3 cellular contexts compared by ENCODE assay signal in the genomic region with DNA sequence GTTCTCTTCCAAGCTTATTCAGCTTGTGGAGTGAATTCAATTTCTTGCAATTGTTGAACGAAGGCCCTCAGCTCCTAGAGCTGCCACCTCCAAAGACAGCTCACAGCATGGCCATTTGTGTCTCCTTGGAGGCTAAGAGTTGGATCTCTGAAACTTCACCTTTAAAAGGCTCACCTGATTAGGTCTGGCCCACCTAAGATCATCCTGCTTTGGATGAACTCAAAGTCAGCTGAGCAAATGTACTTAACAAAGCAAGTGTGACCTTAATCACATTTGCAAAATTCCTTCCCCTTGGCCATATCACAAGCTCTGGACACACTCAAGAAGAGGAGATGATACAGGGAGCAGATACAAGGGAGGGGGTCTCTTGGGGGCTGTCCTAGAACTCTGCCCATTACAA.
DNase-seq lines count a peak whose midpoint lies in the region; ATAC-seq, FAIRE-seq and TF ChIP-seq lines count a peak whose summit lies in the region.
"Not testable (repeated sequence)": the region's sequence is repeated elsewhere in the genome, so short reads cannot be mapped to it uniquely, and the experiment has no call there.

No MANE protein-coding gene starts in this region.

- in situ Hi-C loops in K562 (cut with MboI): not testable (repeated sequence)

- H3K23ac ChIP-seq in H1 (ENCODE audit: insufficient read length): not testable (repeated sequence)

- H4K5ac ChIP-seq in H1 (ENCODE audit: insufficient read length, low read depth, low read length): not testable (repeated sequence)

- H2BK12ac ChIP-seq in H1 (ENCODE audit: low read depth, low read length): not testable (repeated sequence)

- TF ChIP-seq POLR2A in K562 (conservative IDR thresholded peaks at IDR 0.05); H1 (IDR thresholded peaks at IDR 0.05; ENCODE audit: control extremely low read depth in 1 of 2, low read depth in 2 of 2, low read length in 2 of 2): not testable (repeated sequence)

- not testable (repeated sequence) for ATAC-seq in K562

- intact Hi-C loops in K562 (cut with micrococcal nuclease): not testable (repeated sequence)

- not testable (repeated sequence) for H3K14ac ChIP-seq in H1 (ENCODE audit: insufficient read length)

- H3K4ac ChIP-seq in H1 (replicated peaks; ENCODE audit: insufficient read length, low read depth, low read length): not testable (repeated sequence)

- not testable (repeated sequence) for H4K8ac ChIP-seq in H1 (ENCODE audit: extremely low read depth, insufficient read depth, low read length)

- not testable (repeated sequence) for H2BK120ac ChIP-seq in H1 (replicated peaks; ENCODE audit: low read depth, low read length)

- POLR2A ChIA-PET in HEK293 (lab: Yijun Ruan, JAX); K562 (lab: Yijun Ruan, JAX): not testable (repeated sequence)
- POLR2A ChIA-PET in H1 (lab: Charles Lee; ENCODE audit: partially characterized antibody): interaction anchor here (1.5 kb wide), 1 partner anchor 9 kb away, joined by 4 read pairs; no protein-coding TSS in a partner anchor

- FAIRE-seq in K562 (lab: Jason Lieb, UNC); H1 (lab: Jason Lieb, UNC): not testable (repeated sequence)

- H3K9me3 ChIP-seq in HEK293 (ENCODE audit: control insufficient read depth, insufficient read depth, low read depth, low read length); K562 (replicated peaks; ENCODE audit: control insufficient read depth, insufficient read depth, low read depth, low read length); H1 (ENCODE audit: insufficient read depth in 2 of 2, low read depth in 1 of 2, low read length in 1 of 2): not testable (repeated sequence)

- not testable (repeated sequence) for H2AFZ ChIP-seq in K562 (ENCODE audit: low read depth, low read length); H1 (ENCODE audit: low read length)

- 0% methylated on average over 1 of the region's 1 CpG for WGBS in K562 (ENCODE audit: insufficient coverage, low coverage, missing lambda C conversion rate)
- WGBS in H1 (ENCODE audit: extremely low coverage in 1 of 2, insufficient coverage in 1 of 2, insufficient read length in 1 of 2, insufficient replicate concordance in 2 of 2, low coverage in 1 of 2, low lambda C conversion rate in 2 of 2, missing lambda C conversion rate in 1 of 2), 2 experiments: 95% methylated on average over 1 of the region's 1 CpG; no CpG with 5 or more reads in 1 of the 2 experiments

- not testable (repeated sequence) for BruUV-seq in K562 (replicated peaks; lab: Mats Ljungman, UMichigan)

- H3K79me2 ChIP-seq in K562 (ENCODE audit: control insufficient read depth, insufficient read depth, low read length); H1 (ENCODE audit: control insufficient read depth in 1 of 2, insufficient read depth in 2 of 2, low read length in 2 of 2): not testable (repeated sequence)

- CTCF ChIA-PET in HEK293 (lab: Yijun Ruan, JAX); K562 (lab: Yijun Ruan, JAX; ENCODE audit: low intra/inter-chr PET ratio): not testable (repeated sequence)
- CTCF ChIA-PET in H1 (lab: Charles Lee; ENCODE audit: partially characterized antibody): interaction anchor here (1.4 to 2.3 kb wide), 2 partner anchors 14 to 32 kb away, joined by 4 to 6 read pairs; no protein-coding TSS in a partner anchor

- not testable (repeated sequence) for H3K18ac ChIP-seq in H1 (ENCODE audit: extremely low read depth, low read length)

- not testable (repeated sequence) for H3K56ac ChIP-seq in H1 (replicated peaks; ENCODE audit: insufficient read length, low read depth, low read length)

- not testable (repeated sequence) for H3K4me2 ChIP-seq in K562 (ENCODE audit: insufficient read depth, low read length); H1 (ENCODE audit: insufficient read depth in 1 of 2, low read depth in 2 of 2, low read length in 2 of 2)

- not testable (repeated sequence) for H2BK15ac ChIP-seq in H1 (ENCODE audit: low read length)

- TF ChIP-seq EP300 in K562 (IDR thresholded peaks at IDR 0.05; ENCODE audit: low read length); H1 (IDR thresholded peaks at IDR 0.05; ENCODE audit: borderline replicate concordance in 1 of 2, low read depth in 2 of 2, low read length in 2 of 2): not testable (repeated sequence)

- H3K4me3 ChIP-seq in HEK293 (ENCODE audit: low read depth, low read length); K562; H1 (ENCODE audit: extremely low read depth in 1 of 4, insufficient read depth in 2 of 4, low read depth in 3 of 4, low read length in 4 of 4): not testable (repeated sequence)

- not testable (repeated sequence) for H2BK5ac ChIP-seq in H1 (ENCODE audit: low read depth, low read length)

- H3K23me2 ChIP-seq in H1 (ENCODE audit: low read depth, low read length): not testable (repeated sequence)

- not testable (repeated sequence) for TF ChIP-seq RAD21 in K562 (CRISPR knock-in tag; conservative IDR thresholded peaks at IDR 0.05 in 1 of 2, IDR thresholded peaks at IDR 0.05 in 1 of 2); H1 (IDR thresholded peaks at IDR 0.05 in 1 of 2, conservative IDR thresholded peaks at IDR 0.05 in 1 of 2; ENCODE audit: low read depth in 2 of 2, low read length in 2 of 2)

- not testable (repeated sequence) for H3K4me1 ChIP-seq in HEK293 (ENCODE audit: control insufficient read depth, insufficient read depth, low read length); K562 (replicated peaks in 1 of 2; ENCODE audit: control insufficient read depth in 2 of 2, insufficient read depth in 2 of 2, low read length in 2 of 2)
- H3K4me1 ChIP-seq in H1 (replicated peaks in 1 of 4; ENCODE audit: control insufficient read depth in 3 of 4, insufficient read depth in 4 of 4, low read length in 3 of 4): peaks cover 9 to 12% (median 10%) of the 10 kb centered on the region in 4 experiments; a peak in 6 of 7 replicates

- H2BK20ac ChIP-seq in H1 (ENCODE audit: low read length): not testable (repeated sequence)

- H3K27ac ChIP-seq in HEK293 (ENCODE audit: extremely low read depth, low read depth, low read length); K562 (ENCODE audit: extremely low read depth, low read depth, low read length); H1 (ENCODE audit: low read depth, low read length): not testable (repeated sequence)

- H3K36me3 ChIP-seq in HEK293 (ENCODE audit: control insufficient read depth in 2 of 2, insufficient read depth in 1 of 2, low read length in 2 of 2); K562 (ENCODE audit: control insufficient read depth, insufficient read depth, low read length); H1 (ENCODE audit: control insufficient read depth in 2 of 4, insufficient read depth in 4 of 4, low read length in 3 of 4): not testable (repeated sequence)

- not testable (repeated sequence) for H4K91ac ChIP-seq in H1 (replicated peaks; ENCODE audit: insufficient read length, low read length)

- H3K9ac ChIP-seq in K562 (ENCODE audit: insufficient read depth in 1 of 2, low read depth in 2 of 2, low read length in 2 of 2); H1 (replicated peaks in 1 of 4; ENCODE audit: extremely low read depth in 1 of 4, low read depth in 3 of 4, low read length in 3 of 4): not testable (repeated sequence)

- not testable (repeated sequence) for TF ChIP-seq CTCF in HEK293 (tag by site-specific recombination; IDR thresholded peaks at IDR 0.05); K562 (IDR thresholded peaks at IDR 0.05 in 2 of 3, conservative IDR thresholded peaks at IDR 0.05 in 1 of 3; ENCODE audit: insufficient read depth in 2 of 3, low read depth in 1 of 3, low read length in 3 of 3); H1 (IDR thresholded peaks at IDR 0.05; ENCODE audit: control extremely low read depth in 1 of 3, insufficient read depth in 1 of 3, low read depth in 1 of 3, low read length in 3 of 3)

- not testable (repeated sequence) for H3K9me1 ChIP-seq in K562 (ENCODE audit: control insufficient read depth, insufficient read depth, low read length)

- H4K20me1 ChIP-seq in K562 (replicated peaks; ENCODE audit: control insufficient read depth, insufficient read depth, low read length); H1 (replicated peaks in 1 of 2; ENCODE audit: control insufficient read depth in 1 of 2, insufficient read depth in 2 of 2, low read length in 2 of 2): not testable (repeated sequence)

- peaks cover 7 to 20% of the 10 kb centered on the region in 2 experiments; a peak in 4 of 5 replicates for H3K27me3 ChIP-seq in K562 (ENCODE audit: control insufficient read depth in 2 of 2, insufficient read depth in 2 of 2, low read length in 2 of 2)
- not testable (repeated sequence) for H3K27me3 ChIP-seq in H1 (replicated peaks in 1 of 4; ENCODE audit: control insufficient read depth in 3 of 4, extremely low read depth in 1 of 4, insufficient read depth in 3 of 4, low read length in 3 of 4)

- H2AK5ac ChIP-seq in H1 (ENCODE audit: low read depth, low read length): not testable (repeated sequence)

- not testable (repeated sequence) for H3K79me1 ChIP-seq in H1 (ENCODE audit: low read depth, low read length)

- not testable (repeated sequence) for DNase-seq in K562 (ENCODE audit: extremely low read depth in 1 of 4, low spot score in 3 of 4); H1 (ENCODE audit: low read depth in 1 of 2, low spot score in 2 of 2)

TF ChIP-seq in HEK293, 187 proteins besides CTCF, POLR2A, EP300 and RAD21:
- TF ChIP-seq ZNF10 (tag by site-specific recombination; IDR thresholded peaks at IDR 0.05): peak; percentile 91

TF ChIP-seq in K562, 482 proteins besides CTCF, POLR2A, EP300 and RAD21:
- TF ChIP-seq ZNF134 (CRISPR knock-in tag; conservative IDR thresholded peaks at IDR 0.05): peak; percentile 88

TF ChIP-seq in H1, 55 proteins besides CTCF, POLR2A, EP300 and RAD21:
- 0 out of 2 replicates have a peak, but pooled peaks have one; percentile 24 for TF ChIP-seq KDM1A (IDR thresholded peaks at IDR 0.05; ENCODE audit: borderline replicate concordance, low read length)
